ENCODE assay signal across 1 cellular context in genomic region chr12:123141615-123142517, GRCh38.
TF ChIP-seq lines count a peak whose summit lies in the region.

No MANE protein-coding gene starts in this region.

TF ChIP-seq in HepG2, 621 proteins besides CTCF, POLR2A, EP300 and RAD21 (continued from another document and continues in another):
- TF ChIP-seq FOXP1 (IDR thresholded peaks at IDR 0.05) (no peak), FOXP1 (CRISPR knock-in tag; IDR thresholded peaks at IDR 0.05) (peak; percentile 15; the same call in 1 of the 2 replicates), ZBTB7B (CRISPR knock-in tag; IDR thresholded peaks at IDR 0.05) (0 out of 2 replicates have a peak, but pooled peaks have one; percentile 27), ATF3 (CRISPR knock-in tag; IDR thresholded peaks at IDR 0.05) (no peak; the same call in 1 of the 2 replicates), ARID5B (CRISPR knock-in tag; IDR thresholded peaks at IDR 0.05) (peak; percentile 87), ZNF18 (CRISPR knock-in tag; IDR thresholded peaks at IDR 0.05; ENCODE audit: insufficient replicate concordance) (peak; percentile 31), ZNF615 (CRISPR knock-in tag; IDR thresholded peaks at IDR 0.05; ENCODE audit: borderline replicate concordance) (no peak), ATF1 (CRISPR knock-in tag; IDR thresholded peaks at IDR 0.05) (0 out of 2 replicates have a peak, but pooled peaks have one; percentile 42), MEF2D (CRISPR knock-in tag; IDR thresholded peaks at IDR 0.05) (peak; percentile 26; the same call in 1 of the 2 replicates), PLRG1 (conservative IDR thresholded peaks at IDR 0.05) (no peak), BCL6 (CRISPR knock-in tag; IDR thresholded peaks at IDR 0.05) (peak; percentile 68), POLR2G (IDR thresholded peaks at IDR 0.05; ENCODE audit: low read depth, low read length) (peak; percentile 77), TEAD3 (CRISPR knock-in tag; optimal IDR thresholded peaks at IDR 0.05; ENCODE audit: borderline replicate concordance) (peak; percentile 60), ZNF670 (CRISPR knock-in tag; IDR thresholded peaks at IDR 0.05; ENCODE audit: borderline replicate concordance) (peak; percentile 65; the same call in 1 of the 2 replicates), JARID2 (CRISPR knock-in tag; IDR thresholded peaks at IDR 0.05; ENCODE audit: insufficient replicate concordance) (no peak), ZFP1 (CRISPR knock-in tag; IDR thresholded peaks at IDR 0.05) (0 out of 2 replicates have a peak, but pooled peaks have one; percentile 55), ZNF441 (CRISPR knock-in tag; IDR thresholded peaks at IDR 0.05; ENCODE audit: borderline replicate concordance) (no peak), HNRNPH1 (optimal IDR thresholded peaks at IDR 0.05; ENCODE audit: low read depth, low read length) (no peak), ZNF790 (CRISPR knock-in tag; IDR thresholded peaks at IDR 0.05; ENCODE audit: borderline replicate concordance) (no peak), ZFY (CRISPR knock-in tag; IDR thresholded peaks at IDR 0.05) (peak; percentile 10; the same call in 1 of the 2 replicates), NR1H2 (CRISPR knock-in tag; IDR thresholded peaks at IDR 0.05; ENCODE audit: borderline replicate concordance, low read depth) (no peak), HMG20B (CRISPR knock-in tag; conservative IDR thresholded peaks at IDR 0.05) (0 out of 2 replicates have a peak, but pooled peaks have one; percentile 65), DDIT3 (CRISPR knock-in tag; IDR thresholded peaks at IDR 0.05) (no peak), HNF1A (IDR thresholded peaks at IDR 0.05; ENCODE audit: low read depth) (no peak), HNF1A (CRISPR knock-in tag; IDR thresholded peaks at IDR 0.05; ENCODE audit: borderline replicate concordance) (no peak; the same call in 1 of the 2 replicates), RCOR2 (CRISPR knock-in tag; IDR thresholded peaks at IDR 0.05) (no peak), NFE2 (CRISPR knock-in tag; IDR thresholded peaks at IDR 0.05) (0 out of 2 replicates have a peak, but pooled peaks have one; percentile 37), PAXIP1 (CRISPR knock-in tag; conservative IDR thresholded peaks at IDR 0.05) (peak; percentile 80), PRPF4 (IDR thresholded peaks at IDR 0.05; ENCODE audit: low read depth, low read length, poor library complexity, severe bottlenecking) (peak; percentile 14), FOXK2 (IDR thresholded peaks at IDR 0.05) (no peak), NR2F6 (IDR thresholded peaks at IDR 0.05) (peak; percentile 83), NR2F6 (CRISPR knock-in tag; IDR thresholded peaks at IDR 0.05) (peak; percentile 88), BCLAF1 (IDR thresholded peaks at IDR 0.05) (no peak), ZNF879 (CRISPR knock-in tag; IDR thresholded peaks at IDR 0.05) (no peak), NFYB (CRISPR knock-in tag; IDR thresholded peaks at IDR 0.05) (no peak), AGO1 (IDR thresholded peaks at IDR 0.05; ENCODE audit: low read depth, low read length, poor library complexity, severe bottlenecking) (no peak), ZUFSP (CRISPR knock-in tag; IDR thresholded peaks at IDR 0.05; ENCODE audit: borderline replicate concordance) (no peak), CC2D1A (CRISPR knock-in tag; IDR thresholded peaks at IDR 0.05) (no peak), ZMAT5 (CRISPR knock-in tag; IDR thresholded peaks at IDR 0.05; ENCODE audit: borderline replicate concordance, low read depth) (no peak), ZNF10 (CRISPR knock-in tag; IDR thresholded peaks at IDR 0.05; ENCODE audit: borderline replicate concordance, low read depth) (no peak), RXRB (CRISPR knock-in tag; IDR thresholded peaks at IDR 0.05; ENCODE audit: borderline replicate concordance) (peak; percentile 63), ZNF772 (CRISPR knock-in tag; IDR thresholded peaks at IDR 0.05) (0 out of 2 replicates have a peak, but pooled peaks have one; percentile 28), NCOA2 (CRISPR knock-in tag; IDR thresholded peaks at IDR 0.05) (peak; percentile 93), NCOA1 (CRISPR knock-in tag; IDR thresholded peaks at IDR 0.05) (no peak)
